1 cellular context compared by ENCODE assay signal in genomic region chr1:225999912-226000337, GRCh38.
TF ChIP-seq lines count a peak whose summit lies in the region.

No MANE protein-coding gene starts in this region.

TF ChIP-seq in GM23338, 12 proteins besides CTCF, POLR2A, EP300 and RAD21 (continued from another document):
- TF ChIP-seq REST (IDR thresholded peaks at IDR 0.05; ENCODE audit: unreplicated experiment) (no peak), EZH2phosphoT487 (IDR thresholded peaks at IDR 0.05; ENCODE audit: unreplicated experiment) (no peak), ZNF114 (CRISPR knock-in tag; IDR thresholded peaks at IDR 0.05) (no peak), ZNF331 (CRISPR knock-in tag; IDR thresholded peaks at IDR 0.05; ENCODE audit: low read depth) (no peak)
